8 cellular contexts compared by ENCODE assay signal in genomic region chr7:37284805-37285211, GRCh38.
A peak's percentile ranks its signal among the peaks of the same experiment; 100 is the strongest.
DNase-seq lines count a peak whose midpoint lies in the region; ATAC-seq and TF ChIP-seq lines count a peak whose summit lies in the region.

No MANE protein-coding gene starts in this region.

- H3K4me1 Mint-ChIP-seq in activated T-helper 1 cell treated with anti-CD3 and anti-CD28 coated beads, Interleukin-12 subunit alpha, Interleukin-12 subunit beta, Interleukin-2, Interleukin-4 antibody, amounts not matched to agents 30 ng/mL and 10 ng/mL and 1 ng/mL, durations not matched to agents 14 hours and 24 hours and 36 hours (ENCODE audit: low read depth), result peaks cover 48% of the 10 kb centered on the region
- peaks cover 45% of the 10 kb centered on the region for H3K4me1 Mint-ChIP-seq in glutamatergic neuron (ENCODE audit: low read depth, unreplicated experiment)

- no peak overlapping the region for H3K4me3 Mint-ChIP-seq in activated T-helper 1 cell treated with anti-CD3 and anti-CD28 coated beads, Interleukin-12 subunit alpha, Interleukin-12 subunit beta, Interleukin-2, Interleukin-4 antibody, amounts not matched to agents 30 ng/mL and 10 ng/mL and 1 ng/mL, durations not matched to agents 14 hours and 24 hours and 36 hours
- H3K4me3 Mint-ChIP-seq in glutamatergic neuron (ENCODE audit: unreplicated experiment), result no peak overlapping the region

- peaks cover 8% of the 10 kb centered on the region for H3K36me3 Mint-ChIP-seq in activated T-helper 1 cell treated with anti-CD3 and anti-CD28 coated beads, Interleukin-12 subunit alpha, Interleukin-12 subunit beta, Interleukin-2, Interleukin-4 antibody, amounts not matched to agents 30 ng/mL and 10 ng/mL and 1 ng/mL, durations not matched to agents 14 hours and 24 hours and 36 hours (ENCODE audit: low read depth)
- H3K36me3 Mint-ChIP-seq in glutamatergic neuron (ENCODE audit: unreplicated experiment), result no peaks in the 10 kb centered on the region

- DNase-seq in activated T-helper 1 cell treated with Interleukin-2 at 50 U/mL for 16 hours (ENCODE audit: low read depth) (peak; percentile 23), NCI-H345 treated with DMSO at 0.1 percent for 48 hours (lab: John Stamatoyannopoulos, UW; ENCODE audit: unreplicated experiment) (peak; percentile 19), glutamatergic neuron (peak; percentile 73), posterior cingulate gyrus (peak; percentile 39 to 95 (median 72)), cerebellum (ENCODE audit: low spot score) (no peak)
- no peak for DNase-seq in activated T-helper 1 cell treated with anti-CD3 and anti-CD28 coated beads, Interleukin-12 subunit alpha, Interleukin-12 subunit beta, Interleukin-2, Interleukin-4 antibody, amounts not matched to agents 30 ng/mL and 10 ng/mL and 1 ng/mL, durations not matched to agents 14 hours and 24 hours and 36 hours (ENCODE audit: low spot score)
- DNase-seq in activated T-cell treated with anti-CD3 and anti-CD28 coated beads, Interleukin-2, amount 50 U/mL, for 48 hours, result peak; percentile 68

- intact Hi-C loops in activated T-helper 1 cell treated with anti-CD3 and anti-CD28 coated beads, Interleukin-12 subunit alpha, Interleukin-12 subunit beta, Interleukin-2, Interleukin-4 antibody, amounts not matched to agents 30 ng/mL and 10 ng/mL and 1 ng/mL, durations not matched to agents 14 hours and 24 hours and 36 hours (cut with micrococcal nuclease), result loop anchor here (1.0 to 2.0 kb wide), 4 partner anchors 58 to 210 kb away; partner anchors contain the start of gene ELMO1
- intact Hi-C loops in posterior cingulate gyrus (cut with DNase I), result loop anchor here (2.0 to 10.0 kb wide), 6 partner anchors 34 to 548 kb away; partner anchors contain the start of gene ELMO1

- TF ChIP-seq CTCF in glutamatergic neuron (IDR thresholded peaks at IDR 0.05; ENCODE audit: partially characterized antibody, unreplicated experiment), result peak; percentile 83

- H3K27me3 Mint-ChIP-seq in activated T-helper 1 cell treated with anti-CD3 and anti-CD28 coated beads, Interleukin-12 subunit alpha, Interleukin-12 subunit beta, Interleukin-2, Interleukin-4 antibody, amounts not matched to agents 30 ng/mL and 10 ng/mL and 1 ng/mL, durations not matched to agents 14 hours and 24 hours and 36 hours (ENCODE audit: insufficient read depth), result no peaks in the 10 kb centered on the region
- H3K27me3 Mint-ChIP-seq in glutamatergic neuron (ENCODE audit: unreplicated experiment), result peaks cover 9% of the 10 kb centered on the region

- ATAC-seq in GM19452 (IDR thresholded peaks at IDR 0.05; ENCODE audit: unreplicated experiment), result no peak

- H3K9me3 Mint-ChIP-seq in activated T-helper 1 cell treated with anti-CD3 and anti-CD28 coated beads, Interleukin-12 subunit alpha, Interleukin-12 subunit beta, Interleukin-2, Interleukin-4 antibody, amounts not matched to agents 30 ng/mL and 10 ng/mL and 1 ng/mL, durations not matched to agents 14 hours and 24 hours and 36 hours, result no peaks in the 10 kb centered on the region
- H3K9me3 Mint-ChIP-seq in glutamatergic neuron (ENCODE audit: unreplicated experiment), result peaks cover 14% of the 10 kb centered on the region

- no peak overlapping the region for H3K27ac Mint-ChIP-seq in activated T-helper 1 cell treated with anti-CD3 and anti-CD28 coated beads, Interleukin-12 subunit alpha, Interleukin-12 subunit beta, Interleukin-2, Interleukin-4 antibody, amounts not matched to agents 30 ng/mL and 10 ng/mL and 1 ng/mL, durations not matched to agents 14 hours and 24 hours and 36 hours
- H3K27ac Mint-ChIP-seq in glutamatergic neuron (ENCODE audit: unreplicated experiment), result no peak overlapping the region

Comparison
In these comparisons a context has a peak if more than half of its experiments do, and no peak if none do; other contexts are left out.
1. DNase-seq: peak in activated T-helper 1 cell treated with Interleukin-2 at 50 U/mL for 16 hours (single experiment), NCI-H345 treated with DMSO at 0.1 percent for 48 hours (single experiment), activated T-cell treated with anti-CD3 and anti-CD28 coated beads, Interleukin-2, amount 50 U/mL, for 48 hours (2 of 2), glutamatergic neuron (single experiment) and posterior cingulate gyrus (10 of 10); none in activated T-helper 1 cell treated with anti-CD3 and anti-CD28 coated beads, Interleukin-12 subunit alpha, Interleukin-12 subunit beta, Interleukin-2, Interleukin-4 antibody, amounts not matched to agents 30 ng/mL and 10 ng/mL and 1 ng/mL, durations not matched to agents 14 hours and 24 hours and 36 hours (single experiment) and cerebellum (single experiment).